8 cellular contexts compared by ENCODE assay signal in the genomic region with DNA sequence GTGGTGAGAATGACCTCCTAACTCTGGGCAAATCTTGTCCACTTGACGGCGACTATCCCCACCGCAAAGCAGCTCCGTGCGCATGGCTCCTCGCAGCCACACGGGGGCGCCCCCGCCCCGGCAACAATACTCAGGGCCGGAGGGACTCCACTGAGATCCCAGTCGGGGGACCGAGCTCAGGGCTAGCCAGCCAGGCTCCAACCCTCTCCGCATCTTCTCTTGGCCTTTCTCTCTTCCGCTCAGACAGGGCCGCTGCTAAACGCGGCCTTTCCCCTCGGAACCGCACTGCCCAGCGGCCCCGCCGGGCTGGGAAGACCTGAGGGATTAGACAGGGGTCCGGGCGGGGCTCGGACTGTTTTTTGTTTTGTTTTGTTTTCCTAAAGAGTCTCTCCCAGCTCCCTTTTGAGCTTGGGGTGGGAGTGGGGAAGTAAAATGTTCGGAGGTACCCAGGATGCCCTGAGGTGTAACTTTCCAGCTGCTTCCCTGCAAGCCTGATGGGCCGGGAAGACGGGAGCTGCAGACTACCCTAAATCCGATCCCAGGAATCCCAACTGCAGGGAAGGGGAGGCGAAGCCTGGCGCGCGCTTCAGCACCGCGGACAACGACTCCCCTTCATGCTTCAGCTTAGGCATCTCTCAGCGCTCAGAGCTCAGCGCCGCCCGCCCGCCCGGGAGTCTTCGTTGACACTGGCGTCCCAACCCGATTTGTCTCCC. TPM values are rescaled to one million over a fixed set of nuclear protein-coding genes. Genes with fewer than 3 reads are reported as not detected.
DNase-seq lines count a peak whose midpoint lies in the region; ATAC-seq and FAIRE-seq lines count a peak whose summit lies in the region.

No MANE protein-coding gene starts in this region.

- peak; percentile 88 for FAIRE-seq in GM18507 (lab: Jason Lieb, UNC)

- ATAC-seq in HG03045 (IDR thresholded peaks at IDR 0.05; ENCODE audit: unreplicated experiment) = peak; percentile 61

- DNase-seq in 8988T (peak; percentile 98), GM18507 (ENCODE audit: extremely low spot score, insufficient read length, low read depth) (no peak), NCI-H2196 (lab: John Stamatoyannopoulos, UW; ENCODE audit: unreplicated experiment) (peak; percentile 56), cerebellum (ENCODE audit: low spot score) (peak; percentile 90), kidney glomerular epithelial cell (lab: John Stamatoyannopoulos, UW) (peak; percentile 55)
- DNase-seq in activated CD4-positive, alpha-beta T cell treated with anti-CD3 and anti-CD28 coated beads for 1 hour = peak; percentile 48
- DNase-seq in stimulated activated CD4-positive, alpha-beta T cell treated with anti-CD3 and anti-CD28 coated beads, Interleukin-15, amount 100 ng/mL, for 24 hours = peak; percentile 84

RNA-seq across cellular contexts. Expression of a gene that starts 2.7 kb away (rescaled TPM):
- 8.3 TPM for total RNA-seq in cerebellum

RNA-seq across cellular contexts. Expression of a gene that starts 22.7 kb away (rescaled TPM):
- 295 TPM for total RNA-seq in cerebellum

RNA-seq across cellular contexts. Expression of a gene that starts 57.7 kb away (rescaled TPM):
- 13.0 TPM for total RNA-seq in cerebellum
